Comparison of ENCODE assay signal across 16 cellular contexts in genomic region chr14:64825498-64825897, GRCh38. TPM values are rescaled to one million over a fixed set of nuclear protein-coding genes. Genes with fewer than 3 reads are reported as not detected.
DNase-seq lines count a peak whose midpoint lies in the region; ATAC-seq and TF ChIP-seq lines count a peak whose summit lies in the region.
"Had no signal": no experiment of that assay in that cellular context is flagged by ENCODE, and none has a peak within 500 bp of the region (broad histone marks: within the 10 kb centered on the region; RNA-seq: fewer than 3 reads in every experiment).

No MANE protein-coding gene starts in this region.

- H3K4me2 ChIP-seq in neuronal stem cell (ENCODE audit: insufficient read depth, low read length, poor library complexity, severe bottlenecking), result no peak overlapping the region

- no peak overlapping the region for H2AFZ ChIP-seq in neuronal stem cell (ENCODE audit: low read length)

- H3K4me3 ChIP-seq in right atrium auricular region (no peak overlapping the region), neuronal stem cell (ENCODE audit: low read length in 2 of 2) (no peak overlapping the region)

- no peaks in the 10 kb centered on the region for H3K79me1 ChIP-seq in neuronal stem cell (ENCODE audit: low read depth, low read length)

- H3K36me3 ChIP-seq in right atrium auricular region (no peaks in the 10 kb centered on the region), neuronal stem cell (replicated peaks in 1 of 2; ENCODE audit: control insufficient read depth in 2 of 2, insufficient read depth in 2 of 2, low read length in 2 of 2) (no peaks in the 10 kb centered on the region)

- H3K27me3 Mint-ChIP-seq in brain, result peaks cover 18% of the 10 kb centered on the region

- no peak overlapping the region for H2BK15ac ChIP-seq in neuronal stem cell (ENCODE audit: low read length)

- DNase-seq in ELF-1 (ENCODE audit: low read depth, low spot score) (peak; percentile 68), right atrium auricular region (ENCODE audit: low spot score) (no peak), neuronal stem cell (ENCODE audit: low spot score) (no peak), NCI-H226 (no peak), mucosa of gallbladder (ENCODE audit: low spot score) (no peak)
- DNase-seq: CD4-positive, alpha-beta memory T cell; H9; Karpas-422; NCI-H1105 treated with DMSO at 0.1 percent for 48 hours; NCI-H1694 treated with DMSO at 0.1 percent for 48 hours; NCI-H2107; NCI-H446 treated with DMSO at 0.1 percent for 48 hours had no signal

- H3K27ac ChIP-seq in right atrium auricular region, result peak overlapping the region; percentile 72 to 78
- H3K27ac ChIP-seq in neuronal stem cell (replicated peaks; ENCODE audit: low read length), result no peak overlapping the region

- no CpG with 5 or more reads among the region's 10 CpGs for WGBS in neuronal stem cell (ENCODE audit: extremely low coverage in 2 of 2, insufficient read length in 2 of 2, insufficient replicate concordance in 1 of 2), 2 donors

- H3K4me3 Mint-ChIP-seq in brain, result peak overlapping the region in 1 of 5 experiments; percentile 17
- H3K4me3 Mint-ChIP-seq: CD4-positive, alpha-beta memory T cell; H9 had no signal

- no peak overlapping the region for H2BK5ac ChIP-seq in neuronal stem cell (ENCODE audit: low read length)

- TF ChIP-seq CTCF in brain (conservative IDR thresholded peaks at IDR 0.05) (no peak), right atrium auricular region (IDR thresholded peaks at IDR 0.05) (no peak)

- no peaks in the 10 kb centered on the region for H3K27me3 ChIP-seq in right atrium auricular region
- H3K27me3 ChIP-seq in neuronal stem cell (ENCODE audit: control insufficient read depth in 3 of 3, insufficient read depth in 3 of 3, low read depth in 1 of 3, low read length in 3 of 3), result peaks cover 0 to 54% (median 0%) of the 10 kb centered on the region in 3 experiments

- H3K4ac ChIP-seq in neuronal stem cell (ENCODE audit: low read length), result no peak overlapping the region

- no peak overlapping the region for H4K8ac ChIP-seq in neuronal stem cell (ENCODE audit: low read depth, low read length)

- H3K9me3 Mint-ChIP-seq in brain, result peaks cover 0 to 5% (median 0%) of the 10 kb centered on the region in 5 experiments
- H3K9me3 Mint-ChIP-seq: CD4-positive, alpha-beta memory T cell; H9 had no signal

- no peaks in the 10 kb centered on the region for H3K36me3 Mint-ChIP-seq in brain
- H3K36me3 Mint-ChIP-seq: CD4-positive, alpha-beta memory T cell had no signal

- H3K18ac ChIP-seq in neuronal stem cell (ENCODE audit: low read length), result peak overlapping the region; percentile 36

- no peak overlapping the region for H4K91ac ChIP-seq in neuronal stem cell (ENCODE audit: low read depth, low read length, poor library complexity)

- H3K4me1 ChIP-seq in right atrium auricular region (peaks cover 0 to 44% of the 10 kb centered on the region in 2 donors), neuronal stem cell (ENCODE audit: control insufficient read depth in 2 of 2, insufficient read depth in 1 of 2, low read depth in 1 of 2, low read length in 2 of 2) (peaks cover 0 to 3% of the 10 kb centered on the region in 2 donors)

- no peaks in the 10 kb centered on the region for H3K9me3 ChIP-seq in right atrium auricular region
- H3K9me3 ChIP-seq in neuronal stem cell (replicated peaks in 1 of 2; ENCODE audit: control insufficient read depth in 2 of 2, insufficient read depth in 1 of 2, low read depth in 1 of 2, low read length in 2 of 2), result no peaks in the 10 kb centered on the region

- peak overlapping the region in 3 of 5 experiments; percentile 39 to 76 (median 59) for H3K27ac Mint-ChIP-seq in brain
- H3K27ac Mint-ChIP-seq: H9 had no signal

- H3K4me1 Mint-ChIP-seq in brain, result peaks cover 42% of the 10 kb centered on the region

- ATAC-seq in HG03521 (IDR thresholded peaks at IDR 0.05; ENCODE audit: unreplicated experiment), result no peak
- ATAC-seq in GM21423 (IDR thresholded peaks at IDR 0.05; ENCODE audit: unreplicated experiment), result no peak
- ATAC-seq: Panc1 had no signal

- no peak overlapping the region for H2BK12ac ChIP-seq in neuronal stem cell (ENCODE audit: low read length)

- no peak overlapping the region for H3K14ac ChIP-seq in neuronal stem cell (ENCODE audit: low read length)

- no peak overlapping the region for H3K23ac ChIP-seq in neuronal stem cell (ENCODE audit: low read depth, low read length, poor library complexity)

- H2BK120ac ChIP-seq in neuronal stem cell (ENCODE audit: low read depth, low read length), result no peak overlapping the region

- peak overlapping the region; percentile 18 for H3K9ac ChIP-seq in neuronal stem cell (ENCODE audit: low read depth, low read length, poor library complexity)

- H2AK5ac ChIP-seq in neuronal stem cell (ENCODE audit: low read depth, low read length), result no peak overlapping the region

RNA-seq across cellular contexts. Expression of gene SPTB, which starts 54.2 kb away (rescaled TPM):
- polyA plus RNA-seq in brain (ENCODE audit: insufficient read depth, low read depth, low replicate concordance), result 6.2 TPM
- total RNA-seq in right atrium auricular region (100 to 1,000 TPM in 1 of 2 donors, 10 to 100 TPM in 1; 84.4 to 102 TPM), mucosa of gallbladder (3.1 TPM)
- polyA plus RNA-seq in neuronal stem cell (2013, experiment 1 of 2), result 0.39 TPM
- 0.43 TPM for polyA plus RNA-seq in neuronal stem cell (2013, experiment 2 of 2)

Comparison
In these comparisons a context has a peak if more than half of its experiments do, and no peak if none do; other contexts are left out.
1. RNA of gene SPTB, which starts 54.2 kb away (total RNA-seq): 84.4 to 102 TPM in right atrium auricular region; 3.1 TPM in mucosa of gallbladder (single experiment); every median in the first group is over 10 times any median in the second.